ENCODE assay signal across 8 cellular contexts in the genomic region with DNA sequence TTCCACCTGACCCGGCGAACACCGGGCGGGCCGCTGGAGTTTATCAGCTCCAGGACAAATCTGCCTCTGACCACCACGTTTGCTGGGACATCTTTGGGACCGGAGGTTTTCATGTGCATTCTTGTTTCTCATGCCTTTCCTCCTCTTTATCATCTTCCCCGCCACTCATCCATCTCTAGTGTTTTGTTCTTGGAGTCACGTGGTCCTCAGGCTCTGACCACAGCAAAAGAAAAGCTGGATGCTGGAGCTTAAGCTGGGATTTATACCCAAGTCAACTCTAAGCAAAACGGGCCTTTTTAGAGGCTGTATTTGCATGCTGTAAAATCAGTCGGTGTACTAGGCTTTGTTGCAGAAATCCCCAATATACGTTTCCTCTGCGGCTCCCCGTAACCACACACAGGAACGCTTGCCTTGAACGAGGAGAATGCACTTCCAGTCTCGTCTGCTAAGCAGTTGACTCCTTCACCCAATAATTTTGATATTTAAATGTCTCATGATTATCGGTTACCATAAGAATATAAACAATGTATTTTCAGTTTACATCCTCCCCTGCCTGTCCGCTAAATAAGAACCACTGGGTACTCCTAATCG.
DNase-seq lines count a peak whose midpoint lies in the region; TF ChIP-seq lines count a peak whose summit lies in the region.

No MANE protein-coding gene starts in this region.

- peak overlapping the region; percentile 71 for H3K27ac ChIP-seq in muscle layer of colon (ENCODE audit: low read depth, low read length)

- H3K27ac Mint-ChIP-seq in activated naive CD4-positive, alpha-beta T cell treated with anti-CD3 and anti-CD28 coated beads, Interleukin-2, amount 10 ng/mL, durations not matched to agents 7 days and 5 days: peak overlapping the region; percentile 99
- peak overlapping the region; percentile 97 for H3K27ac Mint-ChIP-seq in T-helper 2 cell treated with Interferon-gamma antibody and Interleukin-4, amounts not matched to agents 5 μg/mL and 100 μg/mL, for 36 hours

- no peaks in the 10 kb centered on the region for H3K9me3 Mint-ChIP-seq in activated naive CD4-positive, alpha-beta T cell treated with anti-CD3 and anti-CD28 coated beads, Interleukin-2, amount 10 ng/mL, durations not matched to agents 7 days and 5 days
- H3K9me3 Mint-ChIP-seq in T-helper 2 cell treated with Interferon-gamma antibody and Interleukin-4, amounts not matched to agents 5 μg/mL and 100 μg/mL, for 36 hours: no peaks in the 10 kb centered on the region

- H3K27me3 ChIP-seq in endocrine pancreas (ENCODE audit: control insufficient read depth, insufficient read depth, low read length): no peaks in the 10 kb centered on the region
- no peaks in the 10 kb centered on the region for H3K27me3 ChIP-seq in muscle layer of colon (ENCODE audit: control insufficient read depth in 1 of 2, insufficient read depth in 2 of 2, low read length in 2 of 2)

- H3K4me1 ChIP-seq in endocrine pancreas (ENCODE audit: control insufficient read depth, insufficient read depth, low read length) (no peaks in the 10 kb centered on the region), muscle layer of colon (ENCODE audit: insufficient read depth, low read length) (peaks cover 22% of the 10 kb centered on the region)

- TF ChIP-seq RAD21 in Ishikawa (IDR thresholded peaks at IDR 0.05; ENCODE audit: low read depth): no peak

- H3K4me3 ChIP-seq in endocrine pancreas (ENCODE audit: control insufficient read depth, insufficient read depth, low read length) (peak overlapping the region; percentile 69), muscle layer of colon (ENCODE audit: low read depth in 1 of 2, low read length in 2 of 2) (peak overlapping the region; percentile 86 to 90)

- DNase-seq in activated naive CD4-positive, alpha-beta T cell treated with anti-CD3 and anti-CD28 coated beads, Interleukin-2, amount 10 ng/mL, durations not matched to agents 7 days and 5 days: peak; percentile 46
- no peak for DNase-seq in activated naive CD4-positive, alpha-beta T cell treated with Interleukin-2 at 50 U/mL for 16 hours
- no peak for DNase-seq in T-helper 2 cell treated with Interferon-gamma antibody and Interleukin-4, amounts not matched to agents 5 μg/mL and 100 μg/mL, for 36 hours (ENCODE audit: low spot score)
- DNase-seq in HK-2 (ENCODE audit: unreplicated experiment) (no peak), NCI-H128 (lab: John Stamatoyannopoulos, UW; ENCODE audit: unreplicated experiment) (no peak)

- no peaks in the 10 kb centered on the region for H3K27me3 Mint-ChIP-seq in activated naive CD4-positive, alpha-beta T cell treated with anti-CD3 and anti-CD28 coated beads, Interleukin-2, amount 10 ng/mL, durations not matched to agents 7 days and 5 days
- H3K27me3 Mint-ChIP-seq in T-helper 2 cell treated with Interferon-gamma antibody and Interleukin-4, amounts not matched to agents 5 μg/mL and 100 μg/mL, for 36 hours (ENCODE audit: low read depth): no peaks in the 10 kb centered on the region

- TF ChIP-seq EP300 in Ishikawa (IDR thresholded peaks at IDR 0.05; ENCODE audit: borderline replicate concordance): no peak

- CTCF ChIA-PET in activated naive CD4-positive, alpha-beta T cell treated with anti-CD3 and anti-CD28 coated beads, Interleukin-2, amount 10 ng/mL, durations not matched to agents 7 days and 5 days (lab: Charles Lee): no interaction called here

- peaks cover 46% of the 10 kb centered on the region for H3K4me1 Mint-ChIP-seq in activated naive CD4-positive, alpha-beta T cell treated with anti-CD3 and anti-CD28 coated beads, Interleukin-2, amount 10 ng/mL, durations not matched to agents 7 days and 5 days
- peaks cover 36% of the 10 kb centered on the region for H3K4me1 Mint-ChIP-seq in T-helper 2 cell treated with Interferon-gamma antibody and Interleukin-4, amounts not matched to agents 5 μg/mL and 100 μg/mL, for 36 hours (ENCODE audit: low read depth)

- H3K36me3 Mint-ChIP-seq in activated naive CD4-positive, alpha-beta T cell treated with anti-CD3 and anti-CD28 coated beads, Interleukin-2, amount 10 ng/mL, durations not matched to agents 7 days and 5 days: peaks cover 45% of the 10 kb centered on the region
- H3K36me3 Mint-ChIP-seq in T-helper 2 cell treated with Interferon-gamma antibody and Interleukin-4, amounts not matched to agents 5 μg/mL and 100 μg/mL, for 36 hours (ENCODE audit: low read depth): peaks cover 59% of the 10 kb centered on the region

- no peaks in the 10 kb centered on the region for H3K9me3 ChIP-seq in endocrine pancreas (ENCODE audit: control insufficient read depth, low read length)
- H3K9me3 ChIP-seq in muscle layer of colon (ENCODE audit: low read length): no peaks in the 10 kb centered on the region

- peak overlapping the region; percentile 51 for H3K9ac ChIP-seq in endocrine pancreas (ENCODE audit: control insufficient read depth, insufficient read depth, low read length)
- no peak overlapping the region for H3K9ac ChIP-seq in muscle layer of colon (ENCODE audit: low read length)

- H3K4me3 Mint-ChIP-seq in activated naive CD4-positive, alpha-beta T cell treated with anti-CD3 and anti-CD28 coated beads, Interleukin-2, amount 10 ng/mL, durations not matched to agents 7 days and 5 days: peak overlapping the region; percentile 100
- H3K4me3 Mint-ChIP-seq in T-helper 2 cell treated with Interferon-gamma antibody and Interleukin-4, amounts not matched to agents 5 μg/mL and 100 μg/mL, for 36 hours: peak overlapping the region; percentile 96

- H3K36me3 ChIP-seq in endocrine pancreas (ENCODE audit: control insufficient read depth, insufficient read depth, low read length) (no peaks in the 10 kb centered on the region), muscle layer of colon (ENCODE audit: insufficient read depth, low read length) (peaks cover 47% of the 10 kb centered on the region)

TF ChIP-seq in Ishikawa, 13 proteins besides CTCF, POLR2A, EP300 and RAD21:
- TF ChIP-seq, protein P1, sequence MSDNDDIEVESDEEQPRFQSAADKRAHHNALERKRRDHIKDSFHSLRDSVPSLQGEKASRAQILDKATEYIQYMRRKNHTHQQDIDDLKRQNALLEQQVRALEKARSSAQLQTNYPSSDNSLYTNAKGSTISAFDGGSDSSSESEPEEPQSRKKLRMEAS (IDR thresholded peaks at IDR 0.05): no peak; the same call in 1 of the 2 replicates
- TF ChIP-seq, protein P2, sequence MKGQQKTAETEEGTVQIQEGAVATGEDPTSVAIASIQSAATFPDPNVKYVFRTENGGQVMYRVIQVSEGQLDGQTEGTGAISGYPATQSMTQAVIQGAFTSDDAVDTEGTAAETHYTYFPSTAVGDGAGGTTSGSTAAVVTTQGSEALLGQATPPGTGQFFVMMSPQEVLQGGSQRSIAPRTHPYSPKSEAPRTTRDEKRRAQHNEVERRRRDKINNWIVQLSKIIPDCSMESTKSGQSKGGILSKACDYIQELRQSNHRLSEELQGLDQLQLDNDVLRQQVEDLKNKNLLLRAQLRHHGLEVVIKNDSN (IDR thresholded peaks at IDR 0.05): peak; percentile 88
- TF ChIP-seq NFIC (IDR thresholded peaks at IDR 0.05) (no peak), TAF1 (IDR thresholded peaks at IDR 0.05; ENCODE audit: low read depth) (no peak), CEBPB (IDR thresholded peaks at IDR 0.05) (no peak), TCF12 (IDR thresholded peaks at IDR 0.05; ENCODE audit: low read depth) (no peak), EGR1 (IDR thresholded peaks at IDR 0.05) (no peak)
- TF ChIP-seq, protein P3, sequence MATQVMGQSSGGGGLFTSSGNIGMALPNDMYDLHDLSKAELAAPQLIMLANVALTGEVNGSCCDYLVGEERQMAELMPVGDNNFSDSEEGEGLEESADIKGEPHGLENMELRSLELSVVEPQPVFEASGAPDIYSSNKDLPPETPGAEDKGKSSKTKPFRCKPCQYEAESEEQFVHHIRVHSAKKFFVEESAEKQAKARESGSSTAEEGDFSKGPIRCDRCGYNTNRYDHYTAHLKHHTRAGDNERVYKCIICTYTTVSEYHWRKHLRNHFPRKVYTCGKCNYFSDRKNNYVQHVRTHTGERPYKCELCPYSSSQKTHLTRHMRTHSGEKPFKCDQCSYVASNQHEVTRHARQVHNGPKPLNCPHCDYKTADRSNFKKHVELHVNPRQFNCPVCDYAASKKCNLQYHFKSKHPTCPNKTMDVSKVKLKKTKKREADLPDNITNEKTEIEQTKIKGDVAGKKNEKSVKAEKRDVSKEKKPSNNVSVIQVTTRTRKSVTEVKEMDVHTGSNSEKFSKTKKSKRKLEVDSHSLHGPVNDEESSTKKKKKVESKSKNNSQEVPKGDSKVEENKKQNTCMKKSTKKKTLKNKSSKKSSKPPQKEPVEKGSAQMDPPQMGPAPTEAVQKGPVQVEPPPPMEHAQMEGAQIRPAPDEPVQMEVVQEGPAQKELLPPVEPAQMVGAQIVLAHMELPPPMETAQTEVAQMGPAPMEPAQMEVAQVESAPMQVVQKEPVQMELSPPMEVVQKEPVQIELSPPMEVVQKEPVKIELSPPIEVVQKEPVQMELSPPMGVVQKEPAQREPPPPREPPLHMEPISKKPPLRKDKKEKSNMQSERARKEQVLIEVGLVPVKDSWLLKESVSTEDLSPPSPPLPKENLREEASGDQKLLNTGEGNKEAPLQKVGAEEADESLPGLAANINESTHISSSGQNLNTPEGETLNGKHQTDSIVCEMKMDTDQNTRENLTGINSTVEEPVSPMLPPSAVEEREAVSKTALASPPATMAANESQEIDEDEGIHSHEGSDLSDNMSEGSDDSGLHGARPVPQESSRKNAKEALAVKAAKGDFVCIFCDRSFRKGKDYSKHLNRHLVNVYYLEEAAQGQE (IDR thresholded peaks at IDR 0.05; ENCODE audit: low read depth): no peak
